17 cellular contexts compared by ENCODE assay signal in genomic region chr1:231949277-231950122, GRCh38.
DNase-seq lines count a peak whose midpoint lies in the region; ATAC-seq and TF ChIP-seq lines count a peak whose summit lies in the region.
"Had no signal": no experiment of that assay in that cellular context is flagged by ENCODE, and none has a peak within 500 bp of the region (broad histone marks: within the 10 kb centered on the region; RNA-seq: fewer than 3 reads in every experiment).

No MANE protein-coding gene starts in this region.

- CTCF ChIA-PET in SK-N-SH (lab: Yijun Ruan, JAX): interaction anchor here (0.9 kb wide), 1 partner anchor 9 kb away, joined by 3 read pairs; no protein-coding TSS in a partner anchor

- H3K27ac ChIP-seq in SK-N-SH (ENCODE audit: low read depth in 2 of 2, low read length in 1 of 2) (no peak overlapping the region), heart left ventricle (peak overlapping the region in 8 of 12 donors; percentile 2 to 54 (median 30)), vagina (peak overlapping the region; percentile 53)
- H3K27ac ChIP-seq: 22Rv1, GM23248, HL-60 had no signal

- H3K27ac Mint-ChIP-seq in neural crest cell (ENCODE audit: unreplicated experiment): peak overlapping the region; percentile 38

- no peak overlapping the region for H3K9ac ChIP-seq in SK-N-SH
- H3K9ac ChIP-seq: GM23248 had no signal

- H2AFZ ChIP-seq in SK-N-SH (ENCODE audit: low read depth): no peak overlapping the region
- H2AFZ ChIP-seq: GM23248 had no signal

- H3K4me1 ChIP-seq in SK-N-SH (ENCODE audit: control insufficient read depth in 1 of 2, insufficient read depth in 2 of 2, low read depth in 1 of 2, low read length in 1 of 2) (peaks cover 0 to 9% of the 10 kb centered on the region in 2 experiments; a peak in 2 of 4 replicates), heart left ventricle (peaks cover 0 to 12% (median 4%) of the 10 kb centered on the region in 12 donors), vagina (peaks cover 9% of the 10 kb centered on the region)

- H3K4me3 ChIP-seq in SK-N-SH (ENCODE audit: low read depth in 2 of 2, low read length in 1 of 2): no peak overlapping the region
- no peak overlapping the region for H3K4me3 ChIP-seq in heart left ventricle
- no peak overlapping the region for H3K4me3 ChIP-seq in vagina
- H3K4me3 ChIP-seq: GM23248 had no signal

- no peaks in the 10 kb centered on the region for H3K9me3 ChIP-seq in SK-N-SH
- H3K9me3 ChIP-seq in heart left ventricle: peaks cover 0 to 13% (median 0%) of the 10 kb centered on the region in 12 donors
- no peaks in the 10 kb centered on the region for H3K9me3 ChIP-seq in vagina

- no peaks in the 10 kb centered on the region for H3K79me2 ChIP-seq in SK-N-SH (ENCODE audit: insufficient read depth)

- H3K9me2 ChIP-seq in SK-N-SH: no peaks in the 10 kb centered on the region

- peaks cover 38% of the 10 kb centered on the region for H3K4me1 Mint-ChIP-seq in neural crest cell
- H3K4me1 Mint-ChIP-seq: central memory CD8-positive, alpha-beta T cell had no signal

- no peaks in the 10 kb centered on the region for H4K20me1 ChIP-seq in SK-N-SH (ENCODE audit: insufficient read depth)

- no peaks in the 10 kb centered on the region for H3K27me3 Mint-ChIP-seq in neural crest cell (ENCODE audit: low read depth)
- H3K27me3 Mint-ChIP-seq: central memory CD8-positive, alpha-beta T cell had no signal

- 95% methylated on average over 8 of the region's 8 CpGs for WGBS in SK-N-SH (ENCODE audit: low lambda C conversion rate)
- 80 to 88% (median 83%) methylated on average over 8 of the region's 8 CpGs for WGBS in heart left ventricle, 4 donors

- H3K36me3 ChIP-seq in SK-N-SH (replicated peaks in 1 of 2; ENCODE audit: control insufficient read depth in 1 of 2, insufficient read depth in 2 of 2, low read length in 1 of 2): no peaks in the 10 kb centered on the region
- H3K36me3 ChIP-seq in heart left ventricle: no peaks in the 10 kb centered on the region
- no peaks in the 10 kb centered on the region for H3K36me3 ChIP-seq in vagina

- DNase-seq in SK-N-SH (no peak), heart left ventricle (peak in 1 of 5 donors; percentile 35), neural crest cell (ENCODE audit: low read depth, low spot score) (no peak), vagina (ENCODE audit: extremely low spot score in 2 of 2) (peak in 1 of 2 donors; percentile 92), GM19238 (ENCODE audit: insufficient read length, low spot score) (no peak), islet precursor cell (no peak), NK-92 (lab: John Stamatoyannopoulos, UW; ENCODE audit: unreplicated experiment) (no peak)
- DNase-seq: activated CD8-positive, alpha-beta memory T cell treated with anti-CD3 and anti-CD28 coated beads for 24 hours; activated gamma-delta T cell; GM23248; Kasumi-1; NCI-H1694 treated with DMSO at 0.1 percent for 48 hours; NCI-H82 had no signal

- no peak for TF ChIP-seq RAD21 in SK-N-SH (IDR thresholded peaks at IDR 0.05; ENCODE audit: low read length)

- H3K36me3 Mint-ChIP-seq in neural crest cell (ENCODE audit: low read depth): peaks cover 34% of the 10 kb centered on the region

- POLR2A ChIA-PET in SK-N-SH (lab: Yijun Ruan, JAX): no interaction called here

- peaks cover 11% of the 10 kb centered on the region for H3F3A ChIP-seq in SK-N-SH (replicated peaks; ENCODE audit: insufficient read depth)

- no peaks in the 10 kb centered on the region for H3K27me3 ChIP-seq in SK-N-SH (ENCODE audit: insufficient read depth)
- no peaks in the 10 kb centered on the region for H3K27me3 ChIP-seq in heart left ventricle
- no peaks in the 10 kb centered on the region for H3K27me3 ChIP-seq in vagina

- TF ChIP-seq CTCF in SK-N-SH (IDR thresholded peaks at IDR 0.05) (no peak), heart left ventricle (IDR thresholded peaks at IDR 0.05) (no peak), neural crest cell (conservative IDR thresholded peaks at IDR 0.05) (no peak), vagina (IDR thresholded peaks at IDR 0.05) (no peak)

- ATAC-seq in SK-N-SH treated with all-trans-retinoic acid at 6 μM for 48 hours (peak; percentile 17; the same call in 1 of the 3 replicates), heart left ventricle (peak in 3 of 4 donors; percentile 61 to 83 (median 71))

- H3K4me2 ChIP-seq in SK-N-SH: no peak overlapping the region

- H3K9me3 Mint-ChIP-seq in neural crest cell: peaks cover 9% of the 10 kb centered on the region
- H3K9me3 Mint-ChIP-seq: central memory CD8-positive, alpha-beta T cell had no signal

- H3K4me3 Mint-ChIP-seq in neural crest cell: no peak overlapping the region
- H3K4me3 Mint-ChIP-seq: central memory CD8-positive, alpha-beta T cell had no signal

- intact Hi-C loops in heart left ventricle (cut with DNase I) (loop anchor here in 1 of 10 donors (10.0 kb wide), 1 partner anchor 55 kb away; no protein-coding TSS in a partner anchor), vagina (cut with DNase I) (no loop called here)

- no peak for TF ChIP-seq POLR2A in heart left ventricle (IDR thresholded peaks at IDR 0.05)
- no peak for TF ChIP-seq POLR2A in vagina (IDR thresholded peaks at IDR 0.05)

- no peak for TF ChIP-seq EP300 in SK-N-SH (IDR thresholded peaks at IDR 0.05; ENCODE audit: borderline replicate concordance in 1 of 2, low read depth in 1 of 2, low read length in 1 of 2)

TF ChIP-seq in SK-N-SH treated with all-trans-retinoic acid at 6 μM for 48 hours, 23 proteins besides CTCF, POLR2A, EP300 and RAD21 (continues in another document):
- TF ChIP-seq BACH2 (CRISPR knock-in tag; IDR thresholded peaks at IDR 0.05; ENCODE audit: borderline replicate concordance) (no peak), OSR1 (CRISPR knock-in tag; IDR thresholded peaks at IDR 0.05) (no peak), TCF4 (CRISPR knock-in tag; IDR thresholded peaks at IDR 0.05; ENCODE audit: borderline replicate concordance) (no peak), ARNTL (CRISPR knock-in tag; IDR thresholded peaks at IDR 0.05; ENCODE audit: borderline replicate concordance, low read depth) (no peak), CSDC2 (CRISPR knock-in tag; IDR thresholded peaks at IDR 0.05) (no peak), ZC3H10 (CRISPR knock-in tag; IDR thresholded peaks at IDR 0.05) (no peak), PPARA (CRISPR knock-in tag; IDR thresholded peaks at IDR 0.05; ENCODE audit: borderline replicate concordance) (no peak), TOX (CRISPR knock-in tag; IDR thresholded peaks at IDR 0.05; ENCODE audit: borderline replicate concordance) (no peak), SNAI2 (CRISPR knock-in tag; IDR thresholded peaks at IDR 0.05) (no peak), ZNF565 (CRISPR knock-in tag; conservative IDR thresholded peaks at IDR 0.05; ENCODE audit: low read depth) (no peak), ZNF8 (CRISPR knock-in tag; IDR thresholded peaks at IDR 0.05) (no peak), PATZ1 (CRISPR knock-in tag; IDR thresholded peaks at IDR 0.05; ENCODE audit: borderline replicate concordance) (no peak), ESRRG (CRISPR knock-in tag; IDR thresholded peaks at IDR 0.05) (no peak), ISL1 (CRISPR knock-in tag; IDR thresholded peaks at IDR 0.05) (no peak)

TF ChIP-seq in SK-N-SH, 30 proteins besides CTCF, POLR2A, EP300 and RAD21:
- TF ChIP-seq EZH2phosphoT487 (IDR thresholded peaks at IDR 0.05; ENCODE audit: borderline replicate concordance, low read depth) (no peak), NRF1 (IDR thresholded peaks at IDR 0.05; ENCODE audit: low read depth, low read length) (no peak), MXI1 (IDR thresholded peaks at IDR 0.05; ENCODE audit: low read depth, low read length) (no peak), USF2 (IDR thresholded peaks at IDR 0.05; ENCODE audit: borderline replicate concordance, low read depth, low read length) (no peak), IRF3 (IDR thresholded peaks at IDR 0.05; ENCODE audit: low read depth, low read length) (no peak), TCF12 (IDR thresholded peaks at IDR 0.05) (no peak), NFIC (IDR thresholded peaks at IDR 0.05; ENCODE audit: borderline replicate concordance) (no peak), FOXJ3 (CRISPR knock-in tag; IDR thresholded peaks at IDR 0.05) (no peak), MEF2A (IDR thresholded peaks at IDR 0.05; ENCODE audit: borderline replicate concordance, low read depth) (no peak), JUND (IDR thresholded peaks at IDR 0.05) (no peak), RFX5 (IDR thresholded peaks at IDR 0.05; ENCODE audit: low read length) (no peak)

Comparison
In these comparisons a context has a peak if more than half of its experiments do, and no peak if none do; other contexts are left out.
1. H3K27ac ChIP-seq: peak in heart left ventricle (8 of 12) and vagina (single experiment); none in SK-N-SH (0 of 2).